ENCODE assay signal across 19 cellular contexts in genomic region chr18:60075477-60075876, GRCh38.
DNase-seq lines count a peak whose midpoint lies in the region; ATAC-seq and TF ChIP-seq lines count a peak whose summit lies in the region.
"Had no signal": no experiment of that assay in that cellular context is flagged by ENCODE, and none has a peak within 500 bp of the region (broad histone marks: within the 10 kb centered on the region; RNA-seq: fewer than 3 reads in every experiment).

No MANE protein-coding gene starts in this region.

- no peak overlapping the region for H3K27ac Mint-ChIP-seq in HFFc6

- ATAC-seq in activated T-cell treated with anti-CD3 and anti-CD28 coated beads, Interleukin-2, amount 50 U/mL, for 4 hours, result no peak
- ATAC-seq in GM18519 (IDR thresholded peaks at IDR 0.05; ENCODE audit: low FRiP score, unreplicated experiment), result no peak
- ATAC-seq: HepG2 had no signal

- WGBS in suprapubic skin, result 100% methylated on average over 2 of the region's 3 CpGs

- no peak overlapping the region for H3K27ac ChIP-seq in brain microvascular endothelial cell
- no peak overlapping the region for H3K27ac ChIP-seq in suprapubic skin
- H3K27ac ChIP-seq: C4-2B, GM23248 had no signal

- TF ChIP-seq EP300 in suprapubic skin (IDR thresholded peaks at IDR 0.05), result no peak

- H3K4me1 Mint-ChIP-seq in HFFc6 (ENCODE audit: low read depth), result peaks cover 6% of the 10 kb centered on the region
- no peaks in the 10 kb centered on the region for H3K4me1 Mint-ChIP-seq in activated T-cell treated with anti-CD3 and anti-CD28 coated beads, Interleukin-2, amount 50 U/mL, for 4 hours (ENCODE audit: low read depth)

- peaks cover 2% of the 10 kb centered on the region for H3K27me3 ChIP-seq in brain microvascular endothelial cell (replicated peaks)
- no peaks in the 10 kb centered on the region for H3K27me3 ChIP-seq in suprapubic skin

- H3K4me3 Mint-ChIP-seq in HFFc6, result no peak overlapping the region
- H3K4me3 Mint-ChIP-seq in activated T-cell treated with anti-CD3 and anti-CD28 coated beads, Interleukin-2, amount 50 U/mL, for 4 hours, result no peak overlapping the region

- no peak for TF ChIP-seq POLR2A in suprapubic skin (IDR thresholded peaks at IDR 0.05)

- TF ChIP-seq CTCF in GM12864 (IDR thresholded peaks at IDR 0.05; ENCODE audit: low read depth, low read length, missing control alignments) (peak; percentile 41), HFFc6 (IDR thresholded peaks at IDR 0.05) (peak; percentile 38), brain microvascular endothelial cell (IDR thresholded peaks at IDR 0.05; ENCODE audit: low read depth, low read length, missing control alignments) (peak; percentile 28), retinal pigment epithelial cell (conservative IDR thresholded peaks at IDR 0.05; ENCODE audit: low read depth, low read length) (peak; percentile 6), suprapubic skin (IDR thresholded peaks at IDR 0.05) (no peak)

- H3K4me1 ChIP-seq in suprapubic skin, result no peaks in the 10 kb centered on the region

- H3K27me3 Mint-ChIP-seq in HFFc6 (ENCODE audit: insufficient read depth), result peaks cover 13% of the 10 kb centered on the region
- H3K27me3 Mint-ChIP-seq in activated T-cell treated with anti-CD3 and anti-CD28 coated beads, Interleukin-2, amount 50 U/mL, for 4 hours (ENCODE audit: low read depth), result peaks cover 7% of the 10 kb centered on the region

- no peak overlapping the region for H3K4me3 ChIP-seq in GM12864 (ENCODE audit: low read depth, low read length)
- no peak overlapping the region for H3K4me3 ChIP-seq in brain microvascular endothelial cell (ENCODE audit: low read depth, low read length)
- no peak overlapping the region for H3K4me3 ChIP-seq in retinal pigment epithelial cell (ENCODE audit: low read length)
- no peak overlapping the region for H3K4me3 ChIP-seq in suprapubic skin
- H3K4me3 ChIP-seq: GM23248 had no signal

- H3K9me3 ChIP-seq in suprapubic skin, result peaks cover 3% of the 10 kb centered on the region

- H3K36me3 ChIP-seq in brain microvascular endothelial cell (replicated peaks) (no peaks in the 10 kb centered on the region), suprapubic skin (no peaks in the 10 kb centered on the region)

- no peaks in the 10 kb centered on the region for H3K36me3 Mint-ChIP-seq in HFFc6 (ENCODE audit: low read depth)
- H3K36me3 Mint-ChIP-seq in activated T-cell treated with anti-CD3 and anti-CD28 coated beads, Interleukin-2, amount 50 U/mL, for 4 hours (ENCODE audit: insufficient read depth), result no peaks in the 10 kb centered on the region

- peaks cover 3% of the 10 kb centered on the region; the same call in 1 of the 2 replicates for H3K9me3 Mint-ChIP-seq in HFFc6
- peaks cover 8% of the 10 kb centered on the region for H3K9me3 Mint-ChIP-seq in activated T-cell treated with anti-CD3 and anti-CD28 coated beads, Interleukin-2, amount 50 U/mL, for 4 hours

- DNase-seq in GM12864 (ENCODE audit: low read depth), result no peak
- no peak for DNase-seq in HFFc6
- DNase-seq in brain microvascular endothelial cell, result no peak
- no peak for DNase-seq in retinal pigment epithelial cell (ENCODE audit: low read depth)
- no peak for DNase-seq in activated T-cell treated with anti-CD3 and anti-CD28 coated beads, Interleukin-2, amount 50 U/mL, for 4 hours
- DNase-seq in suprapubic skin (ENCODE audit: low spot score in 2 of 2), result no peak
- no peak for DNase-seq in HUDEP-2 (lab: John Stamatoyannopoulos, UW; ENCODE audit: unreplicated experiment in 76 of 76)
- DNase-seq: DND-41, GM23248, KBM-7, NCI-H1417, NCI-H187 treated with DMSO at 0.1 percent for 48 hours, NCI-H2227 treated with DMSO at 0.1 percent for 48 hours, NCI-H510A treated with DMSO at 0.1 percent for 48 hours, NCI-H82, T-helper 1 cell had no signal

- in situ Hi-C loops in brain microvascular endothelial cell (cut with HindIII; ENCODE audit: low pct_ligation_motif_present, low sequenced_read_pairs), result no loop called here

Comparison
In these comparisons a context has a peak if more than half of its experiments do, and no peak if none do; other contexts are left out.
1. CTCF ChIP-seq: peak in GM12864 (single experiment), HFFc6 (single experiment), brain microvascular endothelial cell (single experiment) and retinal pigment epithelial cell (single experiment); none in suprapubic skin (0 of 2).